13 cellular contexts compared by ENCODE assay signal in genomic region chr18:24396082-24396623, GRCh38. TPM values are rescaled to one million over a fixed set of nuclear protein-coding genes. Genes with fewer than 3 reads are reported as not detected.
A peak's percentile ranks its signal among the peaks of the same experiment; 100 is the strongest.
DNase-seq lines count a peak whose midpoint lies in the region; ATAC-seq and TF ChIP-seq lines count a peak whose summit lies in the region.
"Had no signal": no experiment of that assay in that cellular context is flagged by ENCODE, and none has a peak within 500 bp of the region (broad histone marks: within the 10 kb centered on the region; RNA-seq: fewer than 3 reads in every experiment).

No MANE protein-coding gene starts in this region.

- H3K9me2 ChIP-seq in MM.1S (replicated peaks; ENCODE audit: insufficient read depth, low read length), result no peaks in the 10 kb centered on the region

- DNase-seq in GM03348 (ENCODE audit: low spot score) (peak; percentile 23), MG63 (no peak), dorsolateral prefrontal cortex (no peak), neuronal stem cell (ENCODE audit: low spot score) (no peak), T-helper 17 cell (no peak), MM.1S (no peak), H4 (ENCODE audit: low spot score) (no peak)
- DNase-seq in activated CD4-positive, alpha-beta T cell treated with anti-CD3 and anti-CD28 coated beads for 1 hour, result no peak
- DNase-seq: DND-41; kidney; NCI-H1105; stimulated activated CD4-positive, alpha-beta T cell treated with anti-CD3 and anti-CD28 coated beads, Interleukin-4, amount 100 ng/mL, for 1 hour had no signal

- H2AFZ ChIP-seq in neuronal stem cell (ENCODE audit: low read length), result no peak overlapping the region
- H2AFZ ChIP-seq in MM.1S (ENCODE audit: low read length), result no peak overlapping the region

- H3K27me3 Mint-ChIP-seq in T-helper 17 cell, result no peaks in the 10 kb centered on the region

- no peak overlapping the region for H3K23ac ChIP-seq in neuronal stem cell (ENCODE audit: low read depth, low read length, poor library complexity)

- H3K36me3 Mint-ChIP-seq in T-helper 17 cell (ENCODE audit: low read depth), result no peaks in the 10 kb centered on the region

- H3F3A ChIP-seq in MM.1S (ENCODE audit: insufficient read depth, low read length), result peaks cover 5% of the 10 kb centered on the region; the same call in 1 of the 2 replicates

- no peak overlapping the region for H3K4ac ChIP-seq in neuronal stem cell (ENCODE audit: low read length)

- no peak overlapping the region for H4K91ac ChIP-seq in neuronal stem cell (ENCODE audit: low read depth, low read length, poor library complexity)

- H4K20me1 ChIP-seq in MM.1S (ENCODE audit: insufficient read depth, low read length), result no peaks in the 10 kb centered on the region

- H2BK15ac ChIP-seq in neuronal stem cell (ENCODE audit: low read length), result no peak overlapping the region

- ATAC-seq in T-helper 17 cell, result no peak

- H3K4me1 ChIP-seq in neuronal stem cell (ENCODE audit: control insufficient read depth in 2 of 2, insufficient read depth in 1 of 2, low read depth in 1 of 2, low read length in 2 of 2) (peaks cover 5 to 7% of the 10 kb centered on the region in 2 donors), MM.1S (ENCODE audit: low read length) (no peaks in the 10 kb centered on the region)

- peaks cover 10% of the 10 kb centered on the region for H3K4me1 Mint-ChIP-seq in T-helper 17 cell

- TF ChIP-seq CTCF in dorsolateral prefrontal cortex (IDR thresholded peaks at IDR 0.05 in 54 of 56, conservative IDR thresholded peaks at IDR 0.05 in 2 of 56; ENCODE audit: low read depth in 1 of 56, partially characterized antibody in 56 of 56), result no peak
- TF ChIP-seq CTCF in MM.1S (IDR thresholded peaks at IDR 0.05; ENCODE audit: low read length), result no peak

- H2AK5ac ChIP-seq in neuronal stem cell (ENCODE audit: low read depth, low read length), result no peak overlapping the region

- H3K36me3 ChIP-seq in MG63 (no peaks in the 10 kb centered on the region), neuronal stem cell (replicated peaks in 1 of 2; ENCODE audit: control insufficient read depth in 2 of 2, insufficient read depth in 2 of 2, low read length in 2 of 2) (peaks cover 2 to 18% of the 10 kb centered on the region in 2 donors), MM.1S (replicated peaks; ENCODE audit: insufficient read depth, low read length) (no peaks in the 10 kb centered on the region)
- H3K36me3 ChIP-seq: neutrophil had no signal

- no peak overlapping the region for H3K27ac Mint-ChIP-seq in T-helper 17 cell

- H3K79me1 ChIP-seq in neuronal stem cell (ENCODE audit: low read depth, low read length), result peaks cover 5% of the 10 kb centered on the region

- H3K27ac ChIP-seq in dorsolateral prefrontal cortex, result peak overlapping the region in 44 of 59 donors; percentile 50 to 99 (median 94)
- H3K27ac ChIP-seq in neuronal stem cell (replicated peaks; ENCODE audit: low read length), result no peak overlapping the region
- H3K27ac ChIP-seq in MM.1S (ENCODE audit: low read length), result no peak overlapping the region

- intact Hi-C loops in dorsolateral prefrontal cortex (cut with DNase I), result loop anchor here (2.0 to 5.0 kb wide), 2 partner anchors 37 to 39 kb away; no protein-coding TSS in a partner anchor

- no peak overlapping the region for H3K18ac ChIP-seq in neuronal stem cell (ENCODE audit: low read length)

- no peak overlapping the region for H3K4me3 Mint-ChIP-seq in T-helper 17 cell

- no peaks in the 10 kb centered on the region for H3K9me3 ChIP-seq in MG63
- no peaks in the 10 kb centered on the region for H3K9me3 ChIP-seq in neuronal stem cell (replicated peaks in 1 of 2; ENCODE audit: control insufficient read depth in 2 of 2, insufficient read depth in 1 of 2, low read depth in 1 of 2, low read length in 2 of 2)
- no peaks in the 10 kb centered on the region for H3K9me3 ChIP-seq in T-helper 17 cell (ENCODE audit: control insufficient read depth, low read length, poor library complexity, severe bottlenecking)
- H3K9me3 ChIP-seq in MM.1S (replicated peaks; ENCODE audit: insufficient read depth, low read length), result no peaks in the 10 kb centered on the region
- H3K9me3 ChIP-seq: neutrophil had no signal

- H3K27me3 ChIP-seq in MG63, result no peaks in the 10 kb centered on the region
- H3K27me3 ChIP-seq in dorsolateral prefrontal cortex, result no peaks in the 10 kb centered on the region
- H3K27me3 ChIP-seq in neuronal stem cell (ENCODE audit: control insufficient read depth in 3 of 3, insufficient read depth in 3 of 3, low read depth in 1 of 3, low read length in 3 of 3), result no peaks in the 10 kb centered on the region
- no peaks in the 10 kb centered on the region for H3K27me3 ChIP-seq in MM.1S (replicated peaks; ENCODE audit: insufficient read depth, low read length)
- H3K27me3 ChIP-seq: neutrophil had no signal

- H3K4me2 ChIP-seq in neuronal stem cell (ENCODE audit: insufficient read depth, low read length, poor library complexity, severe bottlenecking) (peak overlapping the region; percentile 0), MM.1S (ENCODE audit: low read depth, low read length) (no peak overlapping the region)

- H2BK12ac ChIP-seq in neuronal stem cell (ENCODE audit: low read length), result no peak overlapping the region

- H4K8ac ChIP-seq in neuronal stem cell (ENCODE audit: low read depth, low read length), result no peak overlapping the region

- peak overlapping the region; percentile 73 for H3K4me3 ChIP-seq in MG63
- peak overlapping the region in 46 of 59 donors; percentile 13 to 91 (median 81) for H3K4me3 ChIP-seq in dorsolateral prefrontal cortex
- peak overlapping the region in 1 of 2 donors; percentile 65 for H3K4me3 ChIP-seq in neuronal stem cell (ENCODE audit: low read length in 2 of 2)
- H3K4me3 ChIP-seq in MM.1S (ENCODE audit: low read length), result no peak overlapping the region

- no CpG with 5 or more reads among the region's 8 CpGs for WGBS in neuronal stem cell (ENCODE audit: extremely low coverage in 2 of 2, insufficient read length in 2 of 2, insufficient replicate concordance in 1 of 2), 2 donors

- H3K9ac ChIP-seq in neuronal stem cell (ENCODE audit: low read depth, low read length, poor library complexity) (no peak overlapping the region), MM.1S (ENCODE audit: low read length) (no peak overlapping the region)

- peaks cover 5% of the 10 kb centered on the region; the same call in 1 of the 2 replicates for H3K79me2 ChIP-seq in MM.1S (ENCODE audit: low read length)

- H3K14ac ChIP-seq in neuronal stem cell (ENCODE audit: low read length), result no peak overlapping the region

- no peak overlapping the region for H2BK5ac ChIP-seq in neuronal stem cell (ENCODE audit: low read length)

- H2BK120ac ChIP-seq in neuronal stem cell (ENCODE audit: low read depth, low read length), result no peak overlapping the region

RNA-seq across cellular contexts. Expression of gene OSBPL1A, which starts 1.5 kb away (rescaled TPM):
- total RNA-seq in MG63 (2014; rRNA removed; shearing (Covaris generic); ENCODE audit: low replicate concordance), result 29.8 and 60.9 TPM in 2 replicates
- total RNA-seq in dorsolateral prefrontal cortex, result 100 to 1,000 TPM; 142 to 238 (median 196) TPM
- polyA plus RNA-seq in neuronal stem cell (2013, experiment 1 of 2), result 44.7 TPM
- 45.3 TPM for polyA plus RNA-seq in neuronal stem cell (2013, experiment 2 of 2)
- 1 to 10 TPM; 6.8 to 7.1 TPM for total RNA-seq in T-helper 17 cell
- 32.8 and 33.4 TPM in 2 replicates for total RNA-seq in H4 (2014; rRNA removed; shearing (Covaris generic))

RNA-seq across cellular contexts. Expression of gene IMPACT, which starts 30.3 kb away (rescaled TPM):
- total RNA-seq in MG63 (2014; rRNA removed; shearing (Covaris generic); ENCODE audit: low replicate concordance), result 21.8 and 26.1 TPM in 2 replicates
- total RNA-seq in dorsolateral prefrontal cortex (10 to 100 TPM; 11.2 to 34.4 (median 22.7) TPM), T-helper 17 cell (10 to 100 TPM; 15.2 to 16.4 TPM)
- 36.7 TPM for polyA plus RNA-seq in neuronal stem cell (2013, experiment 1 of 2)
- polyA plus RNA-seq in neuronal stem cell (2013, experiment 2 of 2), result 38.9 TPM
- total RNA-seq in H4 (2014; rRNA removed; shearing (Covaris generic)), result 21.5 and 32.6 TPM in 2 replicates

Comparison
In these comparisons a context has a peak if more than half of its experiments do, and no peak if none do; other contexts are left out.
1. H3K27ac ChIP-seq: peak in dorsolateral prefrontal cortex (44 of 59); none in neuronal stem cell (single experiment) and MM.1S (single experiment).